Comparison of ENCODE assay signal across 9 cellular contexts in genomic region chr1:98405581-98406059, GRCh38.
DNase-seq lines count a peak whose midpoint lies in the region; ATAC-seq and TF ChIP-seq lines count a peak whose summit lies in the region.
"Had no signal": no experiment of that assay in that cellular context is flagged by ENCODE, and none has a peak within 500 bp of the region (broad histone marks: within the 10 kb centered on the region; RNA-seq: fewer than 3 reads in every experiment).

No MANE protein-coding gene starts in this region.

- H3K27me3 Mint-ChIP-seq in central memory CD8-positive, alpha-beta T cell, result no peaks in the 10 kb centered on the region

- TF ChIP-seq CTCF in heart left ventricle (IDR thresholded peaks at IDR 0.05) (no peak), adrenal gland (IDR thresholded peaks at IDR 0.05) (no peak)

- no peaks in the 10 kb centered on the region for H3K27me3 ChIP-seq in heart left ventricle
- no peaks in the 10 kb centered on the region for H3K27me3 ChIP-seq in adrenal gland

- no peaks in the 10 kb centered on the region for H3K36me3 Mint-ChIP-seq in central memory CD8-positive, alpha-beta T cell (ENCODE audit: insufficient read depth)

- 34 to 51% (median 46%) methylated on average over 3 of the region's 3 CpGs for WGBS in heart left ventricle, 4 donors
- WGBS in adrenal gland, 4 donors, result 13 to 37% (median 25%) methylated on average over 3 of the region's 3 CpGs

- H3K36me3 ChIP-seq in heart left ventricle (no peaks in the 10 kb centered on the region), adrenal gland (replicated peaks in 1 of 2) (no peaks in the 10 kb centered on the region)

- H3K27ac ChIP-seq in heart left ventricle, result no peak overlapping the region
- H3K27ac ChIP-seq in adrenal gland, result no peak overlapping the region

- H3K9me3 ChIP-seq in heart left ventricle, result no peaks in the 10 kb centered on the region
- no peaks in the 10 kb centered on the region for H3K9me3 ChIP-seq in adrenal gland (replicated peaks in 1 of 3)

- H3K4me3 Mint-ChIP-seq in central memory CD8-positive, alpha-beta T cell, result peak overlapping the region; percentile 52

- intact Hi-C loops in heart left ventricle (cut with DNase I) (no loop called here), adrenal gland (cut with DNase I) (no loop called here)

- peak overlapping the region; percentile 85 for H3K27ac Mint-ChIP-seq in central memory CD8-positive, alpha-beta T cell (ENCODE audit: low read depth)

- no peak overlapping the region for H3K4me3 ChIP-seq in heart left ventricle
- H3K4me3 ChIP-seq in adrenal gland, result no peak overlapping the region

- ATAC-seq in GM21447 (IDR thresholded peaks at IDR 0.05; ENCODE audit: unreplicated experiment), result peak; percentile 48
- ATAC-seq in HG03442 (IDR thresholded peaks at IDR 0.05; ENCODE audit: unreplicated experiment), result peak; percentile 78
- ATAC-seq in central memory CD8-positive, alpha-beta T cell (replicated peaks; ENCODE audit: extremely low read depth, poor library complexity, severe bottlenecking), result peak; percentile 62
- no peak for ATAC-seq in heart left ventricle

- peaks cover 0 to 25% (median 0%) of the 10 kb centered on the region in 12 donors for H3K4me1 ChIP-seq in heart left ventricle
- no peaks in the 10 kb centered on the region for H3K4me1 ChIP-seq in adrenal gland (replicated peaks in 1 of 2)

- H3K9me3 Mint-ChIP-seq in central memory CD8-positive, alpha-beta T cell, result no peaks in the 10 kb centered on the region

- no peak for TF ChIP-seq POLR2A in heart left ventricle (IDR thresholded peaks at IDR 0.05)
- no peak for TF ChIP-seq POLR2A in adrenal gland (IDR thresholded peaks at IDR 0.05)

- peaks cover 33% of the 10 kb centered on the region for H3K4me1 Mint-ChIP-seq in central memory CD8-positive, alpha-beta T cell

- DNase-seq in ELR (ENCODE audit: low read depth) (peak; percentile 55), heart left ventricle (no peak), adrenal gland (no peak), putamen (ENCODE audit: low spot score) (no peak), pons (ENCODE audit: low spot score) (no peak)
- no peak for DNase-seq in central memory CD8-positive, alpha-beta T cell (ENCODE audit: low spot score in 2 of 2)
- DNase-seq: Kasumi-1 had no signal

Comparison
In these comparisons a context has a peak if more than half of its experiments do, and no peak if none do; other contexts are left out.
1. ATAC-seq: peak in GM21447 (single experiment), HG03442 (single experiment) and central memory CD8-positive, alpha-beta T cell (single experiment); none in heart left ventricle (0 of 4).